Comparison of ENCODE assay signal across 9 cellular contexts in the genomic region with DNA sequence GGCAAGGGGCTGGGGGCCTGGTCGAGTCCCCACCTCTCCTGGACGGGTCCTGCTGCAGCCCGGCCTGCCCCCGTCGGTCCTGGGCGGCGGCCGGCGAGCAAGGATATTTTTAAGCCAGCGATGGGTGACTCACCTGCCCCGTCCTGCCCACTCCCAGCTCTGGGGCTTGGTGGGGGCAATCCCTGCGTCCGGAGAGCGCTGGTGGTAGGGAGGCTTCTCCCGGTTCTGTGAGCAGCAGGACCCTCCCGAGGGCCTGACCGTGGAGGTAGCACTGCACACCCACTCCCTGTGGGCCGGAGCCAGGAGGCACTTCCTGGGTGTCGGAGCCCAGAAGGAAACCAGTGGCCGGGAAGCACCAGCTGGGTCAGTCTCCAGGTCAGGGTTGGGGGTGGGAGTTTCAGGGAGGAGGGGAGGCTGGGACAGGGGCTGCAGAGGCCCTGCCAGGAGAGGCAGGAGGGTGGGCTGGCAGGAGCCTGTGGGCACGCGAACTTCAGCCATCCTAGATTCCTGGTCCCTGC. TPM values are rescaled to one million over a fixed set of nuclear protein-coding genes. Genes with fewer than 3 reads are reported as not detected.
DNase-seq lines count a peak whose midpoint lies in the region; ATAC-seq and TF ChIP-seq lines count a peak whose summit lies in the region.
"Had no signal": no experiment of that assay in that cellular context is flagged by ENCODE, and none has a peak within 500 bp of the region (broad histone marks: within the 10 kb centered on the region; RNA-seq: fewer than 3 reads in every experiment).

No MANE protein-coding gene starts in this region.

- intact Hi-C loops in aorta (cut with DNase I), result no loop called here
- intact Hi-C loops in CD4-positive, alpha-beta T cell (cut with DNase I, micrococcal nuclease), result no loop called here

- H3K27me3 ChIP-seq in ectodermal cell (ENCODE audit: control insufficient read depth, insufficient read depth, low read length, poor library complexity, severe bottlenecking) (peaks cover 26% of the 10 kb centered on the region), aorta (ENCODE audit: control insufficient read depth in 1 of 2, insufficient read depth in 2 of 2, low read length in 1 of 2) (no peaks in the 10 kb centered on the region)
- H3K27me3 ChIP-seq in CD4-positive, alpha-beta T cell (ENCODE audit: control insufficient read depth, insufficient read depth, low read length), result peaks cover 28% of the 10 kb centered on the region

- H3K4me3 Mint-ChIP-seq in activated naive CD8-positive, alpha-beta T cell treated with anti-CD3 and anti-CD28 coated beads, Interleukin-2, amount 50 U/mL, for 24 hours, result no peak overlapping the region
- no peak overlapping the region for H3K4me3 Mint-ChIP-seq in activated naive CD8-positive, alpha-beta T cell treated with anti-CD3 and anti-CD28 coated beads for 36 hours
- H3K4me3 Mint-ChIP-seq in mesothelial cell of epicardium, result peak overlapping the region; percentile 68
- no peak overlapping the region for H3K4me3 Mint-ChIP-seq in CD4-positive, alpha-beta T cell
- H3K4me3 Mint-ChIP-seq: CD4-positive, CD25-positive, alpha-beta regulatory T cell had no signal

- H3K36me3 Mint-ChIP-seq in activated naive CD8-positive, alpha-beta T cell treated with anti-CD3 and anti-CD28 coated beads, Interleukin-2, amount 50 U/mL, for 24 hours (ENCODE audit: low read depth), result no peaks in the 10 kb centered on the region
- H3K36me3 Mint-ChIP-seq in activated naive CD8-positive, alpha-beta T cell treated with anti-CD3 and anti-CD28 coated beads for 36 hours, result no peaks in the 10 kb centered on the region
- H3K36me3 Mint-ChIP-seq in mesothelial cell of epicardium, result peaks cover 2% of the 10 kb centered on the region
- H3K36me3 Mint-ChIP-seq in CD4-positive, alpha-beta T cell (ENCODE audit: low read depth), result no peaks in the 10 kb centered on the region
- H3K36me3 Mint-ChIP-seq: CD4-positive, CD25-positive, alpha-beta regulatory T cell had no signal

- TF ChIP-seq CTCF in mesothelial cell of epicardium (IDR thresholded peaks at IDR 0.05; ENCODE audit: unreplicated experiment), result no peak
- no peak for TF ChIP-seq CTCF in CD4-positive, alpha-beta T cell (IDR thresholded peaks at IDR 0.05)

- H3K4me1 ChIP-seq in ectodermal cell (ENCODE audit: control insufficient read depth, insufficient read depth, low read length) (peaks cover 17% of the 10 kb centered on the region), aorta (ENCODE audit: control insufficient read depth in 1 of 2, insufficient read depth in 2 of 2, low read length in 2 of 2) (no peaks in the 10 kb centered on the region)

- DNase-seq in activated naive CD8-positive, alpha-beta T cell treated with anti-CD3 and anti-CD28 coated beads, Interleukin-2, amount 50 U/mL, for 24 hours, result no peak
- no peak for DNase-seq in activated naive CD8-positive, alpha-beta T cell treated with anti-CD3 and anti-CD28 coated beads for 36 hours
- no peak for DNase-seq in mesothelial cell of epicardium (ENCODE audit: low spot score in 2 of 2, unreplicated experiment in 2 of 2)
- peak; percentile 75 to 88 for DNase-seq in aorta
- DNase-seq in CD4-positive, alpha-beta T cell, result no peak
- no peak for DNase-seq in HT-29 (ENCODE audit: low spot score)
- DNase-seq: CD4-positive, CD25-positive, alpha-beta regulatory T cell had no signal

- no peaks in the 10 kb centered on the region for H3K9me3 Mint-ChIP-seq in activated naive CD8-positive, alpha-beta T cell treated with anti-CD3 and anti-CD28 coated beads, Interleukin-2, amount 50 U/mL, for 24 hours
- no peaks in the 10 kb centered on the region for H3K9me3 Mint-ChIP-seq in activated naive CD8-positive, alpha-beta T cell treated with anti-CD3 and anti-CD28 coated beads for 36 hours
- H3K9me3 Mint-ChIP-seq in mesothelial cell of epicardium, result no peaks in the 10 kb centered on the region
- H3K9me3 Mint-ChIP-seq in CD4-positive, alpha-beta T cell, result no peaks in the 10 kb centered on the region
- H3K9me3 Mint-ChIP-seq: CD4-positive, CD25-positive, alpha-beta regulatory T cell had no signal

- H3K9me3 ChIP-seq in ectodermal cell (ENCODE audit: control insufficient read depth, low read length) (no peaks in the 10 kb centered on the region), aorta (ENCODE audit: control insufficient read depth, low read length) (no peaks in the 10 kb centered on the region)
- H3K9me3 ChIP-seq in CD4-positive, alpha-beta T cell (ENCODE audit: control insufficient read depth, low read length), result no peaks in the 10 kb centered on the region

- 14 to 16% methylated on average over 22 of the region's 22 CpGs for WGBS in ectodermal cell, 2 experiments
- 0 to 1% methylated on average over 18 to 22 of the region's 22 CpGs for WGBS in aorta, 2 donors

- no peak overlapping the region for H3K27ac Mint-ChIP-seq in activated naive CD8-positive, alpha-beta T cell treated with anti-CD3 and anti-CD28 coated beads, Interleukin-2, amount 50 U/mL, for 24 hours
- H3K27ac Mint-ChIP-seq in activated naive CD8-positive, alpha-beta T cell treated with anti-CD3 and anti-CD28 coated beads for 36 hours, result no peak overlapping the region
- H3K27ac Mint-ChIP-seq in mesothelial cell of epicardium, result peak overlapping the region; percentile 56
- no peak overlapping the region for H3K27ac Mint-ChIP-seq in CD4-positive, alpha-beta T cell
- H3K27ac Mint-ChIP-seq: CD4-positive, CD25-positive, alpha-beta regulatory T cell had no signal

- peaks cover 24% of the 10 kb centered on the region for H3K27me3 Mint-ChIP-seq in activated naive CD8-positive, alpha-beta T cell treated with anti-CD3 and anti-CD28 coated beads, Interleukin-2, amount 50 U/mL, for 24 hours
- H3K27me3 Mint-ChIP-seq in activated naive CD8-positive, alpha-beta T cell treated with anti-CD3 and anti-CD28 coated beads for 36 hours, result peaks cover 32% of the 10 kb centered on the region
- peaks cover 6% of the 10 kb centered on the region for H3K27me3 Mint-ChIP-seq in mesothelial cell of epicardium (ENCODE audit: low read depth)
- peaks cover 20% of the 10 kb centered on the region for H3K27me3 Mint-ChIP-seq in CD4-positive, alpha-beta T cell

- POLR2A ChIA-PET in CD4-positive, alpha-beta T cell (lab: Charles Lee), result interaction anchor here (0.6 to 1.5 kb wide), 2 partner anchors 11 to 44 kb away, joined by 3 to 12 read pairs; a partner anchor contains a TSS

- H3K27ac ChIP-seq in ectodermal cell (ENCODE audit: insufficient read depth, low read depth, low read length, poor library complexity, severe bottlenecking), result no peak overlapping the region
- peak overlapping the region; percentile 58 to 71 for H3K27ac ChIP-seq in aorta (ENCODE audit: low read depth in 1 of 2, low read length in 2 of 2)
- no peak overlapping the region for H3K27ac ChIP-seq in CD4-positive, alpha-beta T cell (ENCODE audit: low read depth, low read length)

- H3K4me1 Mint-ChIP-seq in activated naive CD8-positive, alpha-beta T cell treated with anti-CD3 and anti-CD28 coated beads, Interleukin-2, amount 50 U/mL, for 24 hours, result peaks cover 6% of the 10 kb centered on the region
- H3K4me1 Mint-ChIP-seq in activated naive CD8-positive, alpha-beta T cell treated with anti-CD3 and anti-CD28 coated beads for 36 hours, result peaks cover 9% of the 10 kb centered on the region
- H3K4me1 Mint-ChIP-seq in mesothelial cell of epicardium, result peaks cover 18% of the 10 kb centered on the region
- H3K4me1 Mint-ChIP-seq in CD4-positive, alpha-beta T cell (ENCODE audit: low read depth), result peaks cover 6% of the 10 kb centered on the region

- H3K36me3 ChIP-seq in ectodermal cell (ENCODE audit: control insufficient read depth, insufficient read depth, low read length) (no peaks in the 10 kb centered on the region), aorta (ENCODE audit: control insufficient read depth in 1 of 2, insufficient read depth in 2 of 2, low read length in 1 of 2) (no peaks in the 10 kb centered on the region)

- H3K4me3 ChIP-seq in ectodermal cell (ENCODE audit: insufficient read depth, low read depth, low read length) (peak overlapping the region; percentile 22), aorta (ENCODE audit: low read length in 2 of 2) (peak overlapping the region; percentile 44 to 49)

- CTCF ChIA-PET in CD4-positive, alpha-beta T cell (lab: Charles Lee), result no interaction called here

- peak; percentile 8 for ATAC-seq in activated naive CD8-positive, alpha-beta T cell treated with anti-CD3 and anti-CD28 coated beads, Interleukin-2, amount 50 U/mL, for 24 hours
- peak; percentile 52 for ATAC-seq in aorta (ENCODE audit: low FRiP score)
- no peak for ATAC-seq in HG03159 (IDR thresholded peaks at IDR 0.05; ENCODE audit: unreplicated experiment)
- ATAC-seq in CD4-positive, alpha-beta T cell (ENCODE audit: poor library complexity), result no peak

RNA-seq across cellular contexts. Expression of a gene that starts 0.5 kb away (rescaled TPM):
- 10 to 100 TPM; 13.3 to 15.9 TPM for total RNA-seq in activated naive CD8-positive, alpha-beta T cell treated with anti-CD3 and anti-CD28 coated beads for 36 hours
- 8.0 TPM for polyA plus RNA-seq in ectodermal cell (2013, experiment 1 of 4)
- polyA plus RNA-seq in ectodermal cell (2013, experiment 2 of 4), result 7.9 TPM
- 7.2 TPM for polyA plus RNA-seq in ectodermal cell (2013, experiment 3 of 4)
- 5.0 TPM for polyA plus RNA-seq in ectodermal cell (2013, experiment 4 of 4)
- total RNA-seq in mesothelial cell of epicardium, result 105 to 112 TPM (median 111 TPM) in 3 replicates
- 10 to 100 TPM; 41.0 to 45.1 TPM for total RNA-seq in aorta
- polyA plus RNA-seq in aorta, result 100 to 1,000 TPM in 1 of 2 donors, 10 to 100 TPM in 1; 64.6 to 102 TPM
- total RNA-seq in CD4-positive, alpha-beta T cell, result 1 to 10 TPM; 3.5 to 4.0 TPM
- 473 and 503 TPM in 2 replicates for total RNA-seq in HT-29 (2014; rRNA removed; shearing (Covaris generic))

RNA-seq across cellular contexts. Expression of a gene that starts 10.9 kb away (rescaled TPM):
- 1 to 10 TPM; 7.6 to 9.2 TPM for total RNA-seq in activated naive CD8-positive, alpha-beta T cell treated with anti-CD3 and anti-CD28 coated beads for 36 hours
- polyA plus RNA-seq in ectodermal cell (2013, experiment 1 of 4), result 44.5 TPM
- 44.1 TPM for polyA plus RNA-seq in ectodermal cell (2013, experiment 2 of 4)
- 55.5 TPM for polyA plus RNA-seq in ectodermal cell (2013, experiment 3 of 4)
- polyA plus RNA-seq in ectodermal cell (2013, experiment 4 of 4), result 57.0 TPM
- 25.7 to 30.7 TPM (median 28.7 TPM) in 3 replicates for total RNA-seq in mesothelial cell of epicardium
- 10 to 100 TPM; 15.6 to 23.0 TPM for total RNA-seq in aorta
- 10 to 100 TPM in 1 of 2 donors, 1 to 10 TPM in 1; 8.4 to 31.2 TPM for polyA plus RNA-seq in aorta
- total RNA-seq in CD4-positive, alpha-beta T cell, result 10 to 100 TPM; 21.0 to 22.0 TPM
- 73.6 and 76.8 TPM in 2 replicates for total RNA-seq in HT-29 (2014; rRNA removed; shearing (Covaris generic))

RNA-seq across cellular contexts. Expression of a gene that starts 11.5 kb away (rescaled TPM):
- total RNA-seq in activated naive CD8-positive, alpha-beta T cell treated with anti-CD3 and anti-CD28 coated beads for 36 hours, result 10 to 100 TPM; 46.1 to 49.7 TPM
- 99.2 TPM for polyA plus RNA-seq in ectodermal cell (2013, experiment 1 of 4)
- 78.6 TPM for polyA plus RNA-seq in ectodermal cell (2013, experiment 2 of 4)
- 70.4 TPM for polyA plus RNA-seq in ectodermal cell (2013, experiment 3 of 4)
- polyA plus RNA-seq in ectodermal cell (2013, experiment 4 of 4), result 73.2 TPM
- total RNA-seq in mesothelial cell of epicardium, result 59.6 to 64.9 TPM (median 64.0 TPM) in 3 replicates
- total RNA-seq in aorta, result 10 to 100 TPM; 32.2 to 59.5 TPM
- 10 to 100 TPM; 15.7 to 53.0 TPM for polyA plus RNA-seq in aorta
- total RNA-seq in CD4-positive, alpha-beta T cell, result 10 to 100 TPM; 68.4 to 79.6 TPM
- 77.8 and 139 TPM in 2 replicates for total RNA-seq in HT-29 (2014; rRNA removed; shearing (Covaris generic))

RNA-seq across cellular contexts. Expression of a gene that starts 40.8 kb away (rescaled TPM):
- 100 to 1,000 TPM; 231 to 243 TPM for total RNA-seq in activated naive CD8-positive, alpha-beta T cell treated with anti-CD3 and anti-CD28 coated beads for 36 hours
- 170 TPM for polyA plus RNA-seq in ectodermal cell (2013, experiment 1 of 4)
- 164 TPM for polyA plus RNA-seq in ectodermal cell (2013, experiment 2 of 4)
- 115 TPM for polyA plus RNA-seq in ectodermal cell (2013, experiment 3 of 4)
- 125 TPM for polyA plus RNA-seq in ectodermal cell (2013, experiment 4 of 4)
- 86.9 to 97.5 TPM (median 89.7 TPM) in 3 replicates for total RNA-seq in mesothelial cell of epicardium
- 100 to 1,000 TPM; 113 to 130 TPM for total RNA-seq in aorta
- 100 to 1,000 TPM; 122 to 187 TPM for polyA plus RNA-seq in aorta
- total RNA-seq in CD4-positive, alpha-beta T cell, result 10 to 100 TPM; 26.2 to 27.7 TPM
- total RNA-seq in HT-29 (2014; rRNA removed; shearing (Covaris generic)), result 669 and 686 TPM in 2 replicates

Comparison
In these comparisons a context has a peak if more than half of its experiments do, and no peak if none do; other contexts are left out.
1. ATAC-seq: peak in activated naive CD8-positive, alpha-beta T cell treated with anti-CD3 and anti-CD28 coated beads, Interleukin-2, amount 50 U/mL, for 24 hours (single experiment) and aorta (single experiment); none in HG03159 (single experiment) and CD4-positive, alpha-beta T cell (single experiment).
2. DNase-seq: peak in aorta (2 of 2); none in activated naive CD8-positive, alpha-beta T cell treated with anti-CD3 and anti-CD28 coated beads, Interleukin-2, amount 50 U/mL, for 24 hours (single experiment), activated naive CD8-positive, alpha-beta T cell treated with anti-CD3 and anti-CD28 coated beads for 36 hours (single experiment), mesothelial cell of epicardium (0 of 2), CD4-positive, alpha-beta T cell (0 of 10) and HT-29 (single experiment).
3. H3K27ac ChIP-seq: peak in aorta (2 of 2); none in ectodermal cell (single experiment) and CD4-positive, alpha-beta T cell (single experiment).